In genomic region chr11:19952101-19952605, GRCh38 we compare ENCODE assay signal across 11 cellular contexts.
A peak's percentile ranks its signal among the peaks of the same experiment; 100 is the strongest.
DNase-seq lines count a peak whose midpoint lies in the region; ATAC-seq, FAIRE-seq and TF ChIP-seq lines count a peak whose summit lies in the region.
"Had no signal": no experiment of that assay in that cellular context is flagged by ENCODE, and none has a peak within 500 bp of the region (broad histone marks: within the 10 kb centered on the region; RNA-seq: fewer than 3 reads in every experiment).

No MANE protein-coding gene starts in this region.

- H3K4me3 ChIP-seq in prostate gland: no peak overlapping the region

- H3K27me3 ChIP-seq in prostate gland (replicated peaks; ENCODE audit: insufficient read depth): no peaks in the 10 kb centered on the region

- TF ChIP-seq POLR2A in H54 (IDR thresholded peaks at IDR 0.05; ENCODE audit: low read depth, low read length): no peak
- no peak for TF ChIP-seq POLR2A in prostate gland (IDR thresholded peaks at IDR 0.05)

- H3K27me3 Mint-ChIP-seq in stimulated activated naive CD8-positive, alpha-beta T cell treated with anti-CD3 and anti-CD28 coated beads, Interleukin-15, Interleukin-2, amounts not matched to agents 100 ng/mL and 50 ng/mL, for 24 hours: peaks cover 26% of the 10 kb centered on the region
- H3K27me3 Mint-ChIP-seq in immature natural killer cell (ENCODE audit: low read depth in 3 of 3): peaks cover 2 to 4% (median 3%) of the 10 kb centered on the region in 3 donors

- H3K4me1 Mint-ChIP-seq in stimulated activated naive CD8-positive, alpha-beta T cell treated with anti-CD3 and anti-CD28 coated beads, Interleukin-15, Interleukin-2, amounts not matched to agents 100 ng/mL and 50 ng/mL, for 24 hours (ENCODE audit: low read depth): peaks cover 14% of the 10 kb centered on the region
- H3K4me1 Mint-ChIP-seq in immature natural killer cell: peaks cover 7 to 9% of the 10 kb centered on the region in 2 donors

- H3K27ac ChIP-seq in prostate gland: no peak overlapping the region

- no peaks in the 10 kb centered on the region for H3K36me3 ChIP-seq in prostate gland

- H3K4me1 ChIP-seq in prostate gland (replicated peaks): no peaks in the 10 kb centered on the region

- TF ChIP-seq CTCF in D721Med (IDR thresholded peaks at IDR 0.05; ENCODE audit: insufficient read depth, missing control alignments) (no peak), prostate gland (IDR thresholded peaks at IDR 0.05) (no peak)

- ATAC-seq in stimulated activated naive CD8-positive, alpha-beta T cell treated with anti-CD3 and anti-CD28 coated beads, Interleukin-15, Interleukin-2, amounts not matched to agents 100 U/mL and 50 U/mL, for 24 hours: no peak
- ATAC-seq in HG02981 (IDR thresholded peaks at IDR 0.05; ENCODE audit: unreplicated experiment): no peak

- H3K9me3 Mint-ChIP-seq in stimulated activated naive CD8-positive, alpha-beta T cell treated with anti-CD3 and anti-CD28 coated beads, Interleukin-15, Interleukin-2, amounts not matched to agents 100 ng/mL and 50 ng/mL, for 24 hours: no peaks in the 10 kb centered on the region
- H3K9me3 Mint-ChIP-seq in immature natural killer cell: no peaks in the 10 kb centered on the region
- H3K9me3 Mint-ChIP-seq: activated naive CD4-positive, alpha-beta T cell treated with anti-CD3 and anti-CD28 coated beads for 36 hours had no signal

- no peaks in the 10 kb centered on the region for H3K9me3 ChIP-seq in prostate gland

- intact Hi-C loops in prostate gland (cut with DNase I): loop anchor here (5.0 kb wide), 2 partner anchors 160 to 405 kb away; no protein-coding TSS in a partner anchor

- WGBS in prostate gland: 15% methylated on average over 3 of the region's 3 CpGs

- DNase-seq in stimulated activated naive CD8-positive, alpha-beta T cell treated with anti-CD3 and anti-CD28 coated beads, Interleukin-15, Interleukin-2, amounts not matched to agents 100 U/mL and 50 U/mL, for 24 hours: no peak
- peak; percentile 43 for DNase-seq in SK-N-DZ (ENCODE audit: low spot score)
- no peak for DNase-seq in immature natural killer cell
- no peak for DNase-seq in H54 (ENCODE audit: insufficient read length, low spot score)
- DNase-seq in D721Med (ENCODE audit: insufficient read length, low spot score): no peak
- no peak for DNase-seq in prostate gland (ENCODE audit: low spot score)
- DNase-seq: activated naive CD4-positive, alpha-beta T cell treated with anti-CD3 and anti-CD28 coated beads for 36 hours had no signal

- peak overlapping the region; percentile 47 for H3K4me3 Mint-ChIP-seq in stimulated activated naive CD8-positive, alpha-beta T cell treated with anti-CD3 and anti-CD28 coated beads, Interleukin-15, Interleukin-2, amounts not matched to agents 100 ng/mL and 50 ng/mL, for 24 hours
- H3K4me3 Mint-ChIP-seq in immature natural killer cell: peak overlapping the region; percentile 19 to 68 (median 64)

- no peak overlapping the region for H3K27ac Mint-ChIP-seq in stimulated activated naive CD8-positive, alpha-beta T cell treated with anti-CD3 and anti-CD28 coated beads, Interleukin-15, Interleukin-2, amounts not matched to agents 100 ng/mL and 50 ng/mL, for 24 hours
- H3K27ac Mint-ChIP-seq in immature natural killer cell: no peak overlapping the region
- H3K27ac Mint-ChIP-seq: activated naive CD4-positive, alpha-beta T cell treated with anti-CD3 and anti-CD28 coated beads for 36 hours had no signal

- no peak for FAIRE-seq in H54 (lab: Jason Lieb, UNC)
- FAIRE-seq in D721Med (lab: Jason Lieb, UNC): no peak
- FAIRE-seq: HTR-8/SVneo, TTC549 had no signal

- no peaks in the 10 kb centered on the region for H3K36me3 Mint-ChIP-seq in stimulated activated naive CD8-positive, alpha-beta T cell treated with anti-CD3 and anti-CD28 coated beads, Interleukin-15, Interleukin-2, amounts not matched to agents 100 ng/mL and 50 ng/mL, for 24 hours (ENCODE audit: low read depth)
- H3K36me3 Mint-ChIP-seq in immature natural killer cell: peaks cover 0 to 2% (median 0%) of the 10 kb centered on the region in 3 donors
